Comparison of ENCODE assay signal across 29 cellular contexts in genomic region chr9:131487621-131488031, GRCh38. TPM values are rescaled to one million over a fixed set of nuclear protein-coding genes. Genes with fewer than 3 reads are reported as not detected.
DNase-seq lines count a peak whose midpoint lies in the region; ATAC-seq and TF ChIP-seq lines count a peak whose summit lies in the region.
"Had no signal": no experiment of that assay in that cellular context is flagged by ENCODE, and none has a peak within 500 bp of the region (broad histone marks: within the 10 kb centered on the region; RNA-seq: fewer than 3 reads in every experiment).

No MANE protein-coding gene starts in this region.

- peak overlapping the region; percentile 59 for H3K27ac Mint-ChIP-seq in activated naive CD4-positive, alpha-beta T cell treated with anti-CD3 and anti-CD28 coated beads, Interleukin-2, amount 50 U/mL, for 24 hours
- H3K27ac Mint-ChIP-seq in activated naive CD4-positive, alpha-beta T cell treated with anti-CD3 and anti-CD28 coated beads, Interleukin-2, amount 10 ng/mL, durations not matched to agents 7 days and 5 days, result no peak overlapping the region
- H3K27ac Mint-ChIP-seq in activated naive CD8-positive, alpha-beta T cell treated with anti-CD3 and anti-CD28 coated beads, Interleukin-2, amount 50 U/mL, for 24 hours, result no peak overlapping the region
- peak overlapping the region; percentile 75 for H3K27ac Mint-ChIP-seq in nephron progenitor cell
- H3K27ac Mint-ChIP-seq in activated CD4-positive, alpha-beta memory T cell treated with anti-CD3 and anti-CD28 coated beads, Interleukin-2, amount 10 ng/mL, durations not matched to agents 7 days and 5 days, result no peak overlapping the region

- no peak for TF ChIP-seq CTCF in nephron progenitor cell (IDR thresholded peaks at IDR 0.05)

- no peak overlapping the region for H3K4me3 Mint-ChIP-seq in activated naive CD4-positive, alpha-beta T cell treated with anti-CD3 and anti-CD28 coated beads, Interleukin-2, amount 50 U/mL, for 24 hours
- no peak overlapping the region for H3K4me3 Mint-ChIP-seq in activated naive CD4-positive, alpha-beta T cell treated with anti-CD3 and anti-CD28 coated beads, Interleukin-2, amount 10 ng/mL, durations not matched to agents 7 days and 5 days
- H3K4me3 Mint-ChIP-seq in activated naive CD8-positive, alpha-beta T cell treated with anti-CD3 and anti-CD28 coated beads, Interleukin-2, amount 50 U/mL, for 24 hours, result no peak overlapping the region
- no peak overlapping the region for H3K4me3 Mint-ChIP-seq in nephron progenitor cell
- H3K4me3 Mint-ChIP-seq in activated CD4-positive, alpha-beta memory T cell treated with anti-CD3 and anti-CD28 coated beads, Interleukin-2, amount 10 ng/mL, durations not matched to agents 7 days and 5 days, result no peak overlapping the region
- H3K4me3 Mint-ChIP-seq: stimulated activated memory B cell treated with anti-CD40 and anti-IgM and Interleukin-4, amounts not matched to agents 10 μg/mL and 1 μg/mL and 100 μg/mL, for 72 hours had no signal

- peaks cover 16% of the 10 kb centered on the region for H3K36me3 Mint-ChIP-seq in activated naive CD4-positive, alpha-beta T cell treated with anti-CD3 and anti-CD28 coated beads, Interleukin-2, amount 50 U/mL, for 24 hours
- peaks cover 79% of the 10 kb centered on the region for H3K36me3 Mint-ChIP-seq in activated naive CD4-positive, alpha-beta T cell treated with anti-CD3 and anti-CD28 coated beads, Interleukin-2, amount 10 ng/mL, durations not matched to agents 7 days and 5 days
- H3K36me3 Mint-ChIP-seq in activated naive CD8-positive, alpha-beta T cell treated with anti-CD3 and anti-CD28 coated beads, Interleukin-2, amount 50 U/mL, for 24 hours (ENCODE audit: low read depth), result peaks cover 52% of the 10 kb centered on the region
- H3K36me3 Mint-ChIP-seq in nephron progenitor cell (ENCODE audit: low read depth), result peaks cover 75% of the 10 kb centered on the region
- peaks cover 82% of the 10 kb centered on the region for H3K36me3 Mint-ChIP-seq in activated CD4-positive, alpha-beta memory T cell treated with anti-CD3 and anti-CD28 coated beads, Interleukin-2, amount 10 ng/mL, durations not matched to agents 7 days and 5 days (ENCODE audit: low read depth)

- ATAC-seq in activated naive CD8-positive, alpha-beta T cell treated with anti-CD3 and anti-CD28 coated beads, Interleukin-2, amount 50 U/mL, for 24 hours, result peak; percentile 12
- ATAC-seq: stimulated activated memory B cell treated with anti-CD40 and anti-IgM and Interleukin-4, amounts not matched to agents 10 μg/mL and 1 μg/mL and 100 μg/mL, for 72 hours; upper lobe of right lung had no signal

- CTCF ChIA-PET in activated naive CD4-positive, alpha-beta T cell treated with anti-CD3 and anti-CD28 coated beads, Interleukin-2, amount 10 ng/mL, durations not matched to agents 7 days and 5 days (lab: Charles Lee), result no interaction called here
- CTCF ChIA-PET in activated CD4-positive, alpha-beta memory T cell treated with anti-CD3 and anti-CD28 coated beads, Interleukin-2, amount 10 ng/mL, durations not matched to agents 7 days and 5 days (lab: Charles Lee), result interaction anchor here (1.0 kb wide), 1 partner anchor 10 kb away, joined by 3 read pairs; no protein-coding TSS in a partner anchor

- no peaks in the 10 kb centered on the region for H3K9me3 Mint-ChIP-seq in activated naive CD4-positive, alpha-beta T cell treated with anti-CD3 and anti-CD28 coated beads, Interleukin-2, amount 50 U/mL, for 24 hours
- H3K9me3 Mint-ChIP-seq in activated naive CD4-positive, alpha-beta T cell treated with anti-CD3 and anti-CD28 coated beads, Interleukin-2, amount 10 ng/mL, durations not matched to agents 7 days and 5 days, result no peaks in the 10 kb centered on the region
- no peaks in the 10 kb centered on the region for H3K9me3 Mint-ChIP-seq in activated naive CD8-positive, alpha-beta T cell treated with anti-CD3 and anti-CD28 coated beads, Interleukin-2, amount 50 U/mL, for 24 hours
- no peaks in the 10 kb centered on the region for H3K9me3 Mint-ChIP-seq in nephron progenitor cell
- H3K9me3 Mint-ChIP-seq in activated CD4-positive, alpha-beta memory T cell treated with anti-CD3 and anti-CD28 coated beads, Interleukin-2, amount 10 ng/mL, durations not matched to agents 7 days and 5 days, result no peaks in the 10 kb centered on the region
- H3K9me3 Mint-ChIP-seq: stimulated activated memory B cell treated with anti-CD40 and anti-IgM and Interleukin-4, amounts not matched to agents 10 μg/mL and 1 μg/mL and 100 μg/mL, for 72 hours had no signal

- peaks cover 9% of the 10 kb centered on the region for H3K4me1 Mint-ChIP-seq in activated naive CD4-positive, alpha-beta T cell treated with anti-CD3 and anti-CD28 coated beads, Interleukin-2, amount 50 U/mL, for 24 hours
- no peaks in the 10 kb centered on the region for H3K4me1 Mint-ChIP-seq in activated naive CD4-positive, alpha-beta T cell treated with anti-CD3 and anti-CD28 coated beads, Interleukin-2, amount 10 ng/mL, durations not matched to agents 7 days and 5 days
- no peaks in the 10 kb centered on the region for H3K4me1 Mint-ChIP-seq in activated naive CD8-positive, alpha-beta T cell treated with anti-CD3 and anti-CD28 coated beads, Interleukin-2, amount 50 U/mL, for 24 hours
- no peaks in the 10 kb centered on the region for H3K4me1 Mint-ChIP-seq in nephron progenitor cell
- no peaks in the 10 kb centered on the region for H3K4me1 Mint-ChIP-seq in activated CD4-positive, alpha-beta memory T cell treated with anti-CD3 and anti-CD28 coated beads, Interleukin-2, amount 10 ng/mL, durations not matched to agents 7 days and 5 days
- H3K4me1 Mint-ChIP-seq: stimulated activated memory B cell treated with anti-CD40 and anti-IgM and Interleukin-4, amounts not matched to agents 10 μg/mL and 1 μg/mL and 100 μg/mL, for 72 hours had no signal

- H3K27me3 Mint-ChIP-seq in activated naive CD4-positive, alpha-beta T cell treated with anti-CD3 and anti-CD28 coated beads, Interleukin-2, amount 50 U/mL, for 24 hours, result no peaks in the 10 kb centered on the region
- no peaks in the 10 kb centered on the region for H3K27me3 Mint-ChIP-seq in activated naive CD4-positive, alpha-beta T cell treated with anti-CD3 and anti-CD28 coated beads, Interleukin-2, amount 10 ng/mL, durations not matched to agents 7 days and 5 days
- H3K27me3 Mint-ChIP-seq in activated naive CD8-positive, alpha-beta T cell treated with anti-CD3 and anti-CD28 coated beads, Interleukin-2, amount 50 U/mL, for 24 hours, result no peaks in the 10 kb centered on the region
- H3K27me3 Mint-ChIP-seq in nephron progenitor cell (ENCODE audit: low read depth, poor library complexity), result peaks cover 6% of the 10 kb centered on the region
- H3K27me3 Mint-ChIP-seq in activated CD4-positive, alpha-beta memory T cell treated with anti-CD3 and anti-CD28 coated beads, Interleukin-2, amount 10 ng/mL, durations not matched to agents 7 days and 5 days, result no peaks in the 10 kb centered on the region
- H3K27me3 Mint-ChIP-seq: stimulated activated memory B cell treated with anti-CD40 and anti-IgM and Interleukin-4, amounts not matched to agents 10 μg/mL and 1 μg/mL and 100 μg/mL, for 72 hours had no signal

- POLR2A ChIA-PET in activated CD4-positive, alpha-beta memory T cell treated with anti-CD3 and anti-CD28 coated beads, Interleukin-2, amount 10 ng/mL, durations not matched to agents 7 days and 5 days (lab: Charles Lee), result interaction anchor here (1.3 kb wide), 1 partner anchor 89 kb away, joined by 3 read pairs; no protein-coding TSS in a partner anchor

- DNase-seq in activated naive CD4-positive, alpha-beta T cell treated with anti-CD3 and anti-CD28 coated beads, Interleukin-2, amount 10 ng/mL, durations not matched to agents 7 days and 5 days, result no peak
- DNase-seq in LHCN-M2 (ENCODE audit: low read depth) (peak; percentile 49), nephron progenitor cell (no peak), NOMO-1 (lab: John Stamatoyannopoulos, UW; ENCODE audit: unreplicated experiment in 2 of 2) (no peak)
- no peak for DNase-seq in activated naive CD8-positive, alpha-beta T cell treated with anti-CD3 and anti-CD28 coated beads, Interleukin-2, amount 50 U/mL, for 24 hours
- no peak for DNase-seq in activated CD4-positive, alpha-beta memory T cell treated with anti-CD3 and anti-CD28 coated beads, Interleukin-2, amount 10 ng/mL, durations not matched to agents 7 days and 5 days
- DNase-seq in NK-92 treated with Interleukin-12 subunit alpha and Interleukin-12 subunit beta, amount 100 ng/mL, for 24 hours (lab: John Stamatoyannopoulos, UW), result no peak
- DNase-seq: activated CD4-positive, alpha-beta T cell treated with anti-CD3 and anti-CD28 coated beads, Interleukin-2, amount 50 U/mL, for 1 hour; activated CD8-positive, alpha-beta memory T cell treated with anti-CD3 and anti-CD28 coated beads, Interleukin-2, amount 50 U/mL, for 48 hours; adrenal gland; brain microvascular endothelial cell; DMS79 treated with DMSO at 0.1 percent for 48 hours; effector CD4-positive, alpha-beta T cell; head of caudate nucleus; Karpas-422; kidney glomerular epithelial cell; NCI-H1436; NCI-H2081 treated with DMSO at 0.1 percent for 48 hours; SHP77 treated with DMSO at 0.1 percent for 48 hours; sigmoid colon; stimulated activated CD4-positive, alpha-beta T cell treated with anti-CD3 and anti-CD28 coated beads, Interleukin-4, amount 100 ng/mL, for 4 hours; SW 1271; T-helper 9 cell; upper lobe of right lung had no signal

RNA-seq across cellular contexts. Expression of gene POMT1, which starts 15.1 kb away (rescaled TPM):
- 27.8 and 31.1 TPM in 2 replicates for total RNA-seq in LHCN-M2 (2014; rRNA removed)
- polyA plus RNA-seq in LHCN-M2 (2012), result 28.4 TPM
- total RNA-seq in activated CD4-positive, alpha-beta memory T cell treated with anti-CD3 and anti-CD28 coated beads, Interleukin-2, amount 10 ng/mL, durations not matched to agents 7 days and 5 days, result 10 to 100 TPM; 52.5 to 53.8 TPM

RNA-seq across cellular contexts. Expression of gene UCK1, which starts 43.4 kb away (rescaled TPM):
- 44.1 and 54.4 TPM in 2 replicates for total RNA-seq in LHCN-M2 (2014; rRNA removed)
- polyA plus RNA-seq in LHCN-M2 (2012), result 33.3 TPM
- 10 to 100 TPM; 23.8 to 24.6 TPM for total RNA-seq in activated CD4-positive, alpha-beta memory T cell treated with anti-CD3 and anti-CD28 coated beads, Interleukin-2, amount 10 ng/mL, durations not matched to agents 7 days and 5 days

RNA-seq across cellular contexts. Expression of gene PRRT1B, which starts 57.7 kb away (rescaled TPM):
- not detected in 2 replicates for total RNA-seq in LHCN-M2 (2014; rRNA removed)
- 0.04 TPM for polyA plus RNA-seq in LHCN-M2 (2012)
- not detected for total RNA-seq in activated CD4-positive, alpha-beta memory T cell treated with anti-CD3 and anti-CD28 coated beads, Interleukin-2, amount 10 ng/mL, durations not matched to agents 7 days and 5 days
- total RNA-seq: A673, adrenal gland, NCI-H460, posterior vena cava, sigmoid colon had no signal
- polyA plus RNA-seq: adrenal gland had no signal

Comparison
In these comparisons a context has a peak if more than half of its experiments do, and no peak if none do; other contexts are left out.
1. H3K27ac Mint-ChIP-seq: peak in activated naive CD4-positive, alpha-beta T cell treated with anti-CD3 and anti-CD28 coated beads, Interleukin-2, amount 50 U/mL, for 24 hours (single experiment) and nephron progenitor cell (single experiment); none in activated naive CD4-positive, alpha-beta T cell treated with anti-CD3 and anti-CD28 coated beads, Interleukin-2, amount 10 ng/mL, durations not matched to agents 7 days and 5 days (single experiment), activated naive CD8-positive, alpha-beta T cell treated with anti-CD3 and anti-CD28 coated beads, Interleukin-2, amount 50 U/mL, for 24 hours (single experiment) and activated CD4-positive, alpha-beta memory T cell treated with anti-CD3 and anti-CD28 coated beads, Interleukin-2, amount 10 ng/mL, durations not matched to agents 7 days and 5 days (single experiment).